7 cellular contexts compared by ENCODE assay signal in the genomic region with DNA sequence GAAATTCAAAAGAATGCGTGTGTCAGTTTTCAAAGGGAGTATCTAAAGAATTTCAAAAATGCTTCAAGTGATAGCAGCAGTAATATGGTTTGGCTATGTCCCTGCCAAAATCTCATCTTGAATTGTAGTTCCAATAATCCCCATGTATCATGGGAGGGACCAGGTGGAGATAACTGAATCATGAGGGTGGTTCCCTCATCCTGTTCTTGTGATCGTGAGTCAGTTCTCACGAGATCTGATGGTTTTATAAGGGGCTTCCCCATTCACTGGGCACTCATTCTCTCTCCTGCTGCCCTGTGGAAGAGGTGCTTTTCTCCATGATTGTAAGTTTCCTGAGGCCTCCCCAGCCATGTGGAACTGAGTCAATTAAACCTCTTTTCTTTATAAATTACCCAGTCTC. TPM values are rescaled to one million over a fixed set of nuclear protein-coding genes. Genes with fewer than 3 reads are reported as not detected.
"Had no signal": no experiment of that assay in that cellular context is flagged by ENCODE, and none has a peak within 500 bp of the region (broad histone marks: within the 10 kb centered on the region; RNA-seq: fewer than 3 reads in every experiment).

No MANE protein-coding gene starts in this region.

RNA-seq across cellular contexts. Expression of gene TEX26, which starts 5.3 kb away (rescaled TPM):
- total RNA-seq: activated B cell treated with CpG ODN at 0.5 μM for 24 hours; activated CD4-positive, alpha-beta T cell treated with anti-CD3 and anti-CD28 coated beads, Interleukin-2, amount 10 ng/mL, durations not matched to agents 24 days and 14 days; left colon; mononuclear cell; naive thymus-derived CD4-positive, alpha-beta T cell; SJSA1; tibial nerve had no signal
- polyA plus RNA-seq: naive thymus-derived CD4-positive, alpha-beta T cell had no signal

RNA-seq across cellular contexts. Expression of gene MEDAG, which starts 21.1 kb away (rescaled TPM):
- total RNA-seq: activated B cell treated with CpG ODN at 0.5 μM for 24 hours; activated CD4-positive, alpha-beta T cell treated with anti-CD3 and anti-CD28 coated beads, Interleukin-2, amount 10 ng/mL, durations not matched to agents 24 days and 14 days; mononuclear cell; SJSA1 had no signal
